ENCODE assay signal across 14 cellular contexts in genomic region chr3:28053759-28054158, GRCh38.
A peak's percentile ranks its signal among the peaks of the same experiment; 100 is the strongest.
DNase-seq lines count a peak whose midpoint lies in the region; ATAC-seq, FAIRE-seq and TF ChIP-seq lines count a peak whose summit lies in the region.
"Had no signal": no experiment of that assay in that cellular context is flagged by ENCODE, and none has a peak within 500 bp of the region (broad histone marks: within the 10 kb centered on the region; RNA-seq: fewer than 3 reads in every experiment).

No MANE protein-coding gene starts in this region.

- DNase-seq in activated CD4-positive, alpha-beta T cell treated with anti-CD3 and anti-CD28 coated beads, Interleukin-2, amount 50 U/mL, for 48 hours: peak; percentile 24 to 35
- DNase-seq in activated CD4-positive, alpha-beta T cell treated with anti-CD3 and anti-CD28 coated beads for 1 hour: no peak
- peak; percentile 93 for DNase-seq in HT1080 (ENCODE audit: low read depth)
- no peak for DNase-seq in GM12878 (ENCODE audit: low read depth, low spot score)
- peak; percentile 32 for DNase-seq in retinal pigment epithelial cell (ENCODE audit: low read depth)
- no peak for DNase-seq in esophagus muscularis mucosa (ENCODE audit: extremely low spot score)
- DNase-seq in stimulated activated naive B cell treated with anti-CD40 and anti-IgM and Interleukin-4, amounts not matched to agents 10 μg/mL and 1 μg/mL and 100 μg/mL, for 72 hours: no peak
- DNase-seq: activated gamma-delta T cell; effector memory CD4-positive, alpha-beta T cell; NCI-H146; T-helper 9 cell had no signal

- no peaks in the 10 kb centered on the region for H3K36me3 Mint-ChIP-seq in stimulated activated naive B cell treated with anti-CD40 and anti-IgM and Interleukin-4, amounts not matched to agents 10 μg/mL and 1 μg/mL and 100 μg/mL, for 72 hours

- no peak overlapping the region for H3K27ac ChIP-seq in GM12878 (ENCODE audit: control insufficient read depth, insufficient read depth)
- H3K27ac ChIP-seq in esophagus muscularis mucosa (replicated peaks in 1 of 4): no peak overlapping the region
- H3K27ac ChIP-seq: thoracic aorta had no signal

- no peaks in the 10 kb centered on the region for H3K27me3 ChIP-seq in GM12878 (replicated peaks in 1 of 2; ENCODE audit: control insufficient read depth in 2 of 2, insufficient read depth in 2 of 2, low read length in 1 of 2)
- H3K27me3 ChIP-seq in esophagus muscularis mucosa: no peaks in the 10 kb centered on the region

- RAD21 ChIA-PET in GM12878 (lab: Charles Lee; ENCODE audit: unreplicated experiment): interaction anchor here (1.0 to 6.4 kb wide), 5 partner anchors 13 to 331 kb away, joined by 3 to 46 read pairs (median 4); no protein-coding TSS in a partner anchor

- in situ Hi-C loops in GM12878 (cut with MboI): no loop called here

- H3K79me2 ChIP-seq in GM12878 (ENCODE audit: control insufficient read depth, insufficient read depth, low read length): no peaks in the 10 kb centered on the region

- peaks cover 4 to 9% of the 10 kb centered on the region in 2 donors for H3K27me3 Mint-ChIP-seq in stimulated activated naive B cell treated with anti-CD40 and anti-IgM and Interleukin-4, amounts not matched to agents 10 μg/mL and 1 μg/mL and 100 μg/mL, for 72 hours
- H3K27me3 Mint-ChIP-seq: B cell had no signal

- H3K9me3 Mint-ChIP-seq in stimulated activated naive B cell treated with anti-CD40 and anti-IgM and Interleukin-4, amounts not matched to agents 10 μg/mL and 1 μg/mL and 100 μg/mL, for 72 hours: no peaks in the 10 kb centered on the region

- no peak overlapping the region for H3K4me3 Mint-ChIP-seq in stimulated activated naive B cell treated with anti-CD40 and anti-IgM and Interleukin-4, amounts not matched to agents 10 μg/mL and 1 μg/mL and 100 μg/mL, for 72 hours
- H3K4me3 Mint-ChIP-seq: B cell had no signal

- H2AFZ ChIP-seq in GM12878 (ENCODE audit: control insufficient read depth, low read depth, low read length): no peak overlapping the region

- no peak overlapping the region for H3K27ac Mint-ChIP-seq in stimulated activated naive B cell treated with anti-CD40 and anti-IgM and Interleukin-4, amounts not matched to agents 10 μg/mL and 1 μg/mL and 100 μg/mL, for 72 hours
- H3K27ac Mint-ChIP-seq: B cell had no signal

- TF ChIP-seq CTCF in GM12878 (IDR thresholded peaks at IDR 0.05 in 2 of 3, conservative IDR thresholded peaks at IDR 0.05 in 1 of 3; ENCODE audit: control insufficient read depth in 2 of 3, extremely low read depth in 1 of 3, insufficient read depth in 1 of 3, low read depth in 3 of 3, low read length in 3 of 3) (no peak), retinal pigment epithelial cell (conservative IDR thresholded peaks at IDR 0.05; ENCODE audit: low read depth, low read length) (no peak), esophagus muscularis mucosa (IDR thresholded peaks at IDR 0.05) (no peak)

- TF ChIP-seq POLR2A in GM12878 (IDR thresholded peaks at IDR 0.05; ENCODE audit: low read depth, low read length) (no peak), esophagus muscularis mucosa (IDR thresholded peaks at IDR 0.05; ENCODE audit: low read depth) (no peak)

- SMC1A ChIA-PET in GM12878 (lab: Charles Lee; ENCODE audit: uncharacterized antibody, unreplicated experiment): interaction anchor here (0.7 to 9.2 kb wide), 12 partner anchors 13 to 342 kb away, joined by 3 to 77 read pairs (median 4); no protein-coding TSS in a partner anchor

- FAIRE-seq in GM12878 (lab: Jason Lieb, UNC): no peak

- no peak for TF ChIP-seq RAD21 in GM12878 (IDR thresholded peaks at IDR 0.05; ENCODE audit: insufficient read depth, low read depth, low read length)

- no peaks in the 10 kb centered on the region for H3K36me3 ChIP-seq in GM12878 (ENCODE audit: control insufficient read depth in 2 of 2, insufficient read depth in 2 of 2, low read length in 1 of 2)
- no peaks in the 10 kb centered on the region for H3K36me3 ChIP-seq in esophagus muscularis mucosa
- H3K36me3 ChIP-seq: thoracic aorta had no signal

- H3K4me1 ChIP-seq in GM12878 (ENCODE audit: control insufficient read depth, insufficient read depth, low read length) (no peaks in the 10 kb centered on the region), esophagus muscularis mucosa (no peaks in the 10 kb centered on the region)

- POLR2A ChIA-PET in GM12878 (lab: Charles Lee): interaction anchor here (1.0 to 2.0 kb wide), 3 partner anchors 10 to 331 kb away, joined by 3 to 4 read pairs (median 3); no protein-coding TSS in a partner anchor

- H3K4me1 Mint-ChIP-seq in stimulated activated naive B cell treated with anti-CD40 and anti-IgM and Interleukin-4, amounts not matched to agents 10 μg/mL and 1 μg/mL and 100 μg/mL, for 72 hours: peaks cover 4 to 14% of the 10 kb centered on the region in 2 donors
- H3K4me1 Mint-ChIP-seq: B cell had no signal

- BruUV-seq in GM12878 (replicated peaks; lab: Mats Ljungman, UMichigan): no TSS peak

- H3K9ac ChIP-seq in GM12878 (ENCODE audit: control insufficient read depth, insufficient read depth, low read length): no peak overlapping the region

- 0% methylated on average over 1 of the region's 1 CpG for WGBS in GM12878 (ENCODE audit: insufficient coverage, insufficient replicate concordance, low lambda C conversion rate, missing lambda C conversion rate)
- WGBS in esophagus muscularis mucosa: 15% methylated on average over 1 of the region's 1 CpG

- no peaks in the 10 kb centered on the region for H4K20me1 ChIP-seq in GM12878 (ENCODE audit: control insufficient read depth, insufficient read depth)

- ATAC-seq in GM12878: peak; percentile 33
- no peak for ATAC-seq in GM19351 (IDR thresholded peaks at IDR 0.05; ENCODE audit: unreplicated experiment)
- ATAC-seq in stimulated activated naive B cell treated with anti-CD40 and anti-IgM and Interleukin-4, amounts not matched to agents 10 μg/mL and 1 μg/mL and 100 μg/mL, for 72 hours (replicated peaks): no peak

- TF ChIP-seq EP300 in GM12878 (IDR thresholded peaks at IDR 0.05; ENCODE audit: borderline replicate concordance in 1 of 2, control insufficient read depth in 1 of 2, low read depth in 2 of 2, low read length in 2 of 2): no peak
- no peak for TF ChIP-seq EP300 in esophagus muscularis mucosa (IDR thresholded peaks at IDR 0.05)

- H3K4me3 ChIP-seq in GM12878 (no peak overlapping the region), retinal pigment epithelial cell (ENCODE audit: low read length) (no peak overlapping the region), esophagus muscularis mucosa (no peak overlapping the region)
- H3K4me3 ChIP-seq: thoracic aorta had no signal

- no peaks in the 10 kb centered on the region for H3K9me3 ChIP-seq in GM12878 (replicated peaks; ENCODE audit: control insufficient read depth, insufficient read depth, low read length)
- no peaks in the 10 kb centered on the region for H3K9me3 ChIP-seq in esophagus muscularis mucosa
- H3K9me3 ChIP-seq: thoracic aorta had no signal

- CTCF ChIA-PET in GM12878 (lab: Yijun Ruan, JAX): interaction anchor here (0.9 to 1.2 kb wide), 2 partner anchors 11 to 122 kb away, joined by 3 read pairs; no protein-coding TSS in a partner anchor

- H3K4me2 ChIP-seq in GM12878 (ENCODE audit: control insufficient read depth, insufficient read depth): no peak overlapping the region

- intact Hi-C loops in GM12878 (cut with micrococcal nuclease; ENCODE audit: unreplicated experiment) (no loop called here), esophagus muscularis mucosa (cut with DNase I) (no loop called here)

TF ChIP-seq in GM12878, 131 proteins besides CTCF, POLR2A, EP300 and RAD21 (continues in another document):
- TF ChIP-seq BCLAF1 (IDR thresholded peaks at IDR 0.05) (no peak), YBX1 (IDR thresholded peaks at IDR 0.05) (no peak), MTA2 (IDR thresholded peaks at IDR 0.05; ENCODE audit: low read depth) (no peak), ATF7 (IDR thresholded peaks at IDR 0.05; ENCODE audit: low read depth) (no peak), CHD2 (IDR thresholded peaks at IDR 0.05; ENCODE audit: borderline replicate concordance, low read depth, low read length) (no peak), EED (IDR thresholded peaks at IDR 0.05; ENCODE audit: low read depth) (no peak), SIN3A (IDR thresholded peaks at IDR 0.05; ENCODE audit: low read depth, low read length) (no peak), JUNB (IDR thresholded peaks at IDR 0.05) (no peak), STAT1 (conservative IDR thresholded peaks at IDR 0.05) (no peak), HDGF (IDR thresholded peaks at IDR 0.05) (no peak), ASH2L (IDR thresholded peaks at IDR 0.05; ENCODE audit: borderline replicate concordance, low read depth) (no peak)

Comparison
In these comparisons a context has a peak if more than half of its experiments do, and no peak if none do; other contexts are left out.
1. DNase-seq: peak in activated CD4-positive, alpha-beta T cell treated with anti-CD3 and anti-CD28 coated beads, Interleukin-2, amount 50 U/mL, for 48 hours (2 of 2), HT1080 (single experiment) and retinal pigment epithelial cell (single experiment); none in activated CD4-positive, alpha-beta T cell treated with anti-CD3 and anti-CD28 coated beads for 1 hour (single experiment), GM12878 (single experiment), esophagus muscularis mucosa (single experiment) and stimulated activated naive B cell treated with anti-CD40 and anti-IgM and Interleukin-4, amounts not matched to agents 10 μg/mL and 1 μg/mL and 100 μg/mL, for 72 hours (single experiment).